1 cellular context compared by ENCODE assay signal in genomic region chr19:43983544-43983911, GRCh38.
TF ChIP-seq lines count a peak whose summit lies in the region.

No MANE protein-coding gene starts in this region.

TF ChIP-seq in HCT116, 20 proteins besides CTCF, POLR2A, EP300 and RAD21 (continued from another document):
- TF ChIP-seq ZBTB33 (IDR thresholded peaks at IDR 0.05; ENCODE audit: extremely low read depth, insufficient replicate concordance, low read length), result no peak
- no peak for TF ChIP-seq EGR1 (IDR thresholded peaks at IDR 0.05; ENCODE audit: low read depth)
- no peak for TF ChIP-seq TCF7L2 (IDR thresholded peaks at IDR 0.05; ENCODE audit: borderline replicate concordance, extremely low read depth, insufficient read depth, insufficient read length)
- TF ChIP-seq FOSL1 (IDR thresholded peaks at IDR 0.05; ENCODE audit: low read depth), result no peak
- no peak for TF ChIP-seq POLR2AphosphoS5 (IDR thresholded peaks at IDR 0.05; ENCODE audit: low read depth, low read length)
- TF ChIP-seq SRF (IDR thresholded peaks at IDR 0.05; ENCODE audit: low read depth), result no peak
- no peak for TF ChIP-seq EZH2 (IDR thresholded peaks at IDR 0.05)
- no peak for TF ChIP-seq ZNF274 (IDR thresholded peaks at IDR 0.05; ENCODE audit: low read depth, low read length)
- TF ChIP-seq ATF3 (IDR thresholded peaks at IDR 0.05), result no peak
- TF ChIP-seq MAX (IDR thresholded peaks at IDR 0.05), result no peak
- TF ChIP-seq REST (IDR thresholded peaks at IDR 0.05; ENCODE audit: low read depth), result no peak
